In genomic region chr15:66774001-66774814, GRCh38 we compare ENCODE assay signal across 1 cellular context.
TF ChIP-seq lines count a peak whose summit lies in the region.

No MANE protein-coding gene starts in this region.

TF ChIP-seq in K562, 482 proteins besides CTCF, POLR2A, EP300 and RAD21 (continued from another document and continues in another):
- TF ChIP-seq RERE (CRISPR knock-in tag; IDR thresholded peaks at IDR 0.05; ENCODE audit: borderline replicate concordance): no peak
- TF ChIP-seq ELK1 (CRISPR knock-in tag; IDR thresholded peaks at IDR 0.05): no peak
- TF ChIP-seq ZNF23 (CRISPR knock-in tag; IDR thresholded peaks at IDR 0.05): no peak
- no peak for TF ChIP-seq KDM1A (IDR thresholded peaks at IDR 0.05)
- no peak for TF ChIP-seq YY1 (IDR thresholded peaks at IDR 0.05; ENCODE audit: borderline replicate concordance in 1 of 3, control insufficient read depth in 1 of 3, extremely low read depth in 1 of 3, insufficient read depth in 3 of 3, insufficient read length in 1 of 3, insufficient replicate concordance in 2 of 3, low read depth in 1 of 3, low read length in 2 of 3)
- TF ChIP-seq MGA (IDR thresholded peaks at IDR 0.05): no peak
- no peak for TF ChIP-seq GTF2A2 (tag; IDR thresholded peaks at IDR 0.05)
- no peak for TF ChIP-seq ZNF695 (CRISPR knock-in tag; IDR thresholded peaks at IDR 0.05)
- peak; percentile 59 for TF ChIP-seq ZNF384 (IDR thresholded peaks at IDR 0.05; ENCODE audit: low read depth, low read length)
- no peak for TF ChIP-seq U2AF2 (optimal IDR thresholded peaks at IDR 0.05; ENCODE audit: low read depth, low read length)
- TF ChIP-seq ZBTB33 (CRISPR knock-in tag; IDR thresholded peaks at IDR 0.05): peak; percentile 46
- no peak for TF ChIP-seq FOXO4 (CRISPR knock-in tag; IDR thresholded peaks at IDR 0.05)
- no peak for TF ChIP-seq MBD2 (IDR thresholded peaks at IDR 0.05; ENCODE audit: borderline replicate concordance, low read depth)
- TF ChIP-seq NR2F6 (CRISPR knock-in tag; IDR thresholded peaks at IDR 0.05): no peak
- TF ChIP-seq POLR2G (IDR thresholded peaks at IDR 0.05; ENCODE audit: low read depth, low read length): no peak
- TF ChIP-seq ZBTB43 (CRISPR knock-in tag; IDR thresholded peaks at IDR 0.05): no peak
- TF ChIP-seq SMARCB1 (IDR thresholded peaks at IDR 0.05; ENCODE audit: insufficient read length, low read depth): no peak
- no peak for TF ChIP-seq ZNF655 (CRISPR knock-in tag; IDR thresholded peaks at IDR 0.05)
- peak in 1 of 2 experiments; percentile 60; a peak in 2 of 4 replicates for TF ChIP-seq TBL1XR1 (IDR thresholded peaks at IDR 0.05; ENCODE audit: low read length in 2 of 2)
- no peak for TF ChIP-seq CREB3 (tag; conservative IDR thresholded peaks at IDR 0.05; ENCODE audit: low read depth)
- TF ChIP-seq FIP1L1 (IDR thresholded peaks at IDR 0.05; ENCODE audit: low read depth, low read length, poor library complexity, severe bottlenecking): no peak
- TF ChIP-seq TEAD4 (IDR thresholded peaks at IDR 0.05; ENCODE audit: low read length): peak; percentile 98
- TF ChIP-seq TEAD4 (CRISPR knock-in tag; IDR thresholded peaks at IDR 0.05; ENCODE audit: borderline replicate concordance): peak; percentile 99
- no peak for TF ChIP-seq ETS2 (tag; IDR thresholded peaks at IDR 0.05; ENCODE audit: borderline replicate concordance, poor library complexity, severe bottlenecking)
- TF ChIP-seq MECOM (CRISPR knock-in tag; IDR thresholded peaks at IDR 0.05): no peak
- no peak for TF ChIP-seq ZNF212 (CRISPR knock-in tag; IDR thresholded peaks at IDR 0.05)
- TF ChIP-seq SNAPC5 (CRISPR knock-in tag; IDR thresholded peaks at IDR 0.05): no peak
- no peak for TF ChIP-seq CEBPB (tag; IDR thresholded peaks at IDR 0.05)
- TF ChIP-seq CREM (IDR thresholded peaks at IDR 0.05; ENCODE audit: low read depth): peak; percentile 54; the same call in 1 of the 2 replicates
- TF ChIP-seq CSDE1 (IDR thresholded peaks at IDR 0.05): no peak
- TF ChIP-seq IRF2 (CRISPR knock-in tag; IDR thresholded peaks at IDR 0.05): no peak
